In genomic region chr6:30781697-30782424, GRCh38 we compare ENCODE assay signal across 1 cellular context.
TF ChIP-seq lines count a peak whose summit lies in the region.

No MANE protein-coding gene starts in this region.

TF ChIP-seq in HepG2, 621 proteins besides CTCF, POLR2A, EP300 and RAD21 (continued from another document and continues in another):
- peak; percentile 95 for TF ChIP-seq ARID3A (IDR thresholded peaks at IDR 0.05; ENCODE audit: low read depth, low read length)
- TF ChIP-seq ZNF136 (CRISPR knock-in tag; IDR thresholded peaks at IDR 0.05; ENCODE audit: low read depth) = peak; percentile 99
- no peak for TF ChIP-seq LBX2 (CRISPR knock-in tag; IDR thresholded peaks at IDR 0.05; ENCODE audit: borderline replicate concordance)
- no peak for TF ChIP-seq MBNL3 (CRISPR knock-in tag; conservative IDR thresholded peaks at IDR 0.05)
- TF ChIP-seq KLF16 (CRISPR knock-in tag; IDR thresholded peaks at IDR 0.05) = peak in 1 of 2 experiments; percentile 95; a peak in 2 of 4 replicates
- TF ChIP-seq FUBP1 (CRISPR knock-in tag; IDR thresholded peaks at IDR 0.05; ENCODE audit: borderline replicate concordance) = no peak
- peak; percentile 82; the same call in 1 of the 2 replicates for TF ChIP-seq HIVEP1 (CRISPR knock-in tag; IDR thresholded peaks at IDR 0.05)
- TF ChIP-seq NR2F2 (IDR thresholded peaks at IDR 0.05; ENCODE audit: borderline replicate concordance, low read depth) = peak; percentile 36; the same call in 1 of the 2 replicates
- TF ChIP-seq, protein P1, sequence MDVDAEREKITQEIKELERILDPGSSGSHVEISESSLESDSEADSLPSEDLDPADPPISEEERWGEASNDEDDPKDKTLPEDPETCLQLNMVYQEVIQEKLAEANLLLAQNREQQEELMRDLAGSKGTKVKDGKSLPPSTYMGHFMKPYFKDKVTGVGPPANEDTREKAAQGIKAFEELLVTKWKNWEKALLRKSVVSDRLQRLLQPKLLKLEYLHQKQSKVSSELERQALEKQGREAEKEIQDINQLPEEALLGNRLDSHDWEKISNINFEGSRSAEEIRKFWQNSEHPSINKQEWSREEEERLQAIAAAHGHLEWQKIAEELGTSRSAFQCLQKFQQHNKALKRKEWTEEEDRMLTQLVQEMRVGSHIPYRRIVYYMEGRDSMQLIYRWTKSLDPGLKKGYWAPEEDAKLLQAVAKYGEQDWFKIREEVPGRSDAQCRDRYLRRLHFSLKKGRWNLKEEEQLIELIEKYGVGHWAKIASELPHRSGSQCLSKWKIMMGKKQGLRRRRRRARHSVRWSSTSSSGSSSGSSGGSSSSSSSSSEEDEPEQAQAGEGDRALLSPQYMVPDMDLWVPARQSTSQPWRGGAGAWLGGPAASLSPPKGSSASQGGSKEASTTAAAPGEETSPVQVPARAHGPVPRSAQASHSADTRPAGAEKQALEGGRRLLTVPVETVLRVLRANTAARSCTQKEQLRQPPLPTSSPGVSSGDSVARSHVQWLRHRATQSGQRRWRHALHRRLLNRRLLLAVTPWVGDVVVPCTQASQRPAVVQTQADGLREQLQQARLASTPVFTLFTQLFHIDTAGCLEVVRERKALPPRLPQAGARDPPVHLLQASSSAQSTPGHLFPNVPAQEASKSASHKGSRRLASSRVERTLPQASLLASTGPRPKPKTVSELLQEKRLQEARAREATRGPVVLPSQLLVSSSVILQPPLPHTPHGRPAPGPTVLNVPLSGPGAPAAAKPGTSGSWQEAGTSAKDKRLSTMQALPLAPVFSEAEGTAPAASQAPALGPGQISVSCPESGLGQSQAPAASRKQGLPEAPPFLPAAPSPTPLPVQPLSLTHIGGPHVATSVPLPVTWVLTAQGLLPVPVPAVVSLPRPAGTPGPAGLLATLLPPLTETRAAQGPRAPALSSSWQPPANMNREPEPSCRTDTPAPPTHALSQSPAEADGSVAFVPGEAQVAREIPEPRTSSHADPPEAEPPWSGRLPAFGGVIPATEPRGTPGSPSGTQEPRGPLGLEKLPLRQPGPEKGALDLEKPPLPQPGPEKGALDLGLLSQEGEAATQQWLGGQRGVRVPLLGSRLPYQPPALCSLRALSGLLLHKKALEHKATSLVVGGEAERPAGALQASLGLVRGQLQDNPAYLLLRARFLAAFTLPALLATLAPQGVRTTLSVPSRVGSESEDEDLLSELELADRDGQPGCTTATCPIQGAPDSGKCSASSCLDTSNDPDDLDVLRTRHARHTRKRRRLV (CRISPR knock-in tag; IDR thresholded peaks at IDR 0.05) = peak; percentile 68
- TF ChIP-seq ZNF331 (CRISPR knock-in tag; IDR thresholded peaks at IDR 0.05) = peak; percentile 97
- TF ChIP-seq SMARCE1 (IDR thresholded peaks at IDR 0.05; ENCODE audit: borderline replicate concordance) = no peak
- TF ChIP-seq ZNF878 (CRISPR knock-in tag; IDR thresholded peaks at IDR 0.05) = peak; percentile 54
- peak; percentile 47; the same call in 1 of the 2 replicates for TF ChIP-seq SIN3A (IDR thresholded peaks at IDR 0.05; ENCODE audit: borderline replicate concordance, low read depth, low read length)
- TF ChIP-seq HDAC6 (IDR thresholded peaks at IDR 0.05; ENCODE audit: low read depth, low read length) = no peak
- no peak for TF ChIP-seq PREB (CRISPR knock-in tag; IDR thresholded peaks at IDR 0.05)
- TF ChIP-seq ZBTB3 (CRISPR knock-in tag; IDR thresholded peaks at IDR 0.05; ENCODE audit: borderline replicate concordance, low read depth) = peak; percentile 84
- TF ChIP-seq NAIF1 (CRISPR knock-in tag; IDR thresholded peaks at IDR 0.05; ENCODE audit: borderline replicate concordance) = peak; percentile 94; the same call in 1 of the 2 replicates
- no peak; the same call in 1 of the 2 replicates for TF ChIP-seq ZSCAN30 (CRISPR knock-in tag; IDR thresholded peaks at IDR 0.05)
- TF ChIP-seq ZNF292 (CRISPR knock-in tag; IDR thresholded peaks at IDR 0.05; ENCODE audit: borderline replicate concordance, low read depth) = no peak; the same call in 1 of the 2 replicates
- TF ChIP-seq FOSL2 (CRISPR knock-in tag; IDR thresholded peaks at IDR 0.05) = peak; percentile 97
- peak; percentile 72; the same call in 1 of the 2 replicates for TF ChIP-seq ZNF138 (CRISPR knock-in tag; IDR thresholded peaks at IDR 0.05; ENCODE audit: low read depth)
- peak; percentile 88; the same call in 1 of the 2 replicates for TF ChIP-seq MYNN (CRISPR knock-in tag; IDR thresholded peaks at IDR 0.05; ENCODE audit: low read depth)
- no peak for TF ChIP-seq SRF (IDR thresholded peaks at IDR 0.05; ENCODE audit: low read depth, low read length)
- peak; percentile 99 for TF ChIP-seq CEBPG (CRISPR knock-in tag; IDR thresholded peaks at IDR 0.05)
- TF ChIP-seq NFRKB (IDR thresholded peaks at IDR 0.05) = no peak
- TF ChIP-seq NBN (conservative IDR thresholded peaks at IDR 0.05) = no peak
- TF ChIP-seq, protein P2, sequence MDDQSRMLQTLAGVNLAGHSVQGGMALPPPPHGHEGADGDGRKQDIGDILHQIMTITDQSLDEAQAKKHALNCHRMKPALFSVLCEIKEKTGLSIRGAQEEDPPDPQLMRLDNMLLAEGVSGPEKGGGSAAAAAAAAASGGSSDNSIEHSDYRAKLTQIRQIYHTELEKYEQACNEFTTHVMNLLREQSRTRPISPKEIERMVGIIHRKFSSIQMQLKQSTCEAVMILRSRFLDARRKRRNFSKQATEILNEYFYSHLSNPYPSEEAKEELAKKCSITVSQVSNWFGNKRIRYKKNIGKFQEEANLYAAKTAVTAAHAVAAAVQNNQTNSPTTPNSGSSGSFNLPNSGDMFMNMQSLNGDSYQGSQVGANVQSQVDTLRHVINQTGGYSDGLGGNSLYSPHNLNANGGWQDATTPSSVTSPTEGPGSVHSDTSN (CRISPR knock-in tag; IDR thresholded peaks at IDR 0.05; ENCODE audit: borderline replicate concordance) = no peak
- 0 out of 2 replicates have a peak, but pooled peaks have one; percentile 66 for TF ChIP-seq ZBTB43 (CRISPR knock-in tag; conservative IDR thresholded peaks at IDR 0.05)
- no peak; the same call in 1 of the 2 replicates for TF ChIP-seq EHMT2 (IDR thresholded peaks at IDR 0.05; ENCODE audit: borderline replicate concordance, low read depth, low read length)
- TF ChIP-seq SMAD9 (CRISPR knock-in tag; IDR thresholded peaks at IDR 0.05) = peak; percentile 77; the same call in 1 of the 2 replicates
- TF ChIP-seq JDP2 (CRISPR knock-in tag; IDR thresholded peaks at IDR 0.05; ENCODE audit: borderline replicate concordance) = no peak
- TF ChIP-seq, protein P3, sequence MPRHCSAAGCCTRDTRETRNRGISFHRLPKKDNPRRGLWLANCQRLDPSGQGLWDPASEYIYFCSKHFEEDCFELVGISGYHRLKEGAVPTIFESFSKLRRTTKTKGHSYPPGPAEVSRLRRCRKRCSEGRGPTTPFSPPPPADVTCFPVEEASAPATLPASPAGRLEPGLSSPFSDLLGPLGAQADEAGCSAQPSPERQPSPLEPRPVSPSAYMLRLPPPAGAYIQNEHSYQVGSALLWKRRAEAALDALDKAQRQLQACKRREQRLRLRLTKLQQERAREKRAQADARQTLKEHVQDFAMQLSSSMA (CRISPR knock-in tag; IDR thresholded peaks at IDR 0.05) = peak; percentile 37; the same call in 1 of the 2 replicates
- TF ChIP-seq GMEB2 (CRISPR knock-in tag; IDR thresholded peaks at IDR 0.05; ENCODE audit: low read depth) = no peak
- TF ChIP-seq SOX5 (CRISPR knock-in tag; IDR thresholded peaks at IDR 0.05; ENCODE audit: borderline replicate concordance) = peak; percentile 92
- no peak for TF ChIP-seq MTA3 (CRISPR knock-in tag; IDR thresholded peaks at IDR 0.05)
- TF ChIP-seq ZNF3 (CRISPR knock-in tag; IDR thresholded peaks at IDR 0.05) = peak; percentile 81
- 0 out of 2 replicates have a peak, but pooled peaks have one; percentile 50 for TF ChIP-seq ZSCAN22 (CRISPR knock-in tag; IDR thresholded peaks at IDR 0.05)
- TF ChIP-seq HIC2 (CRISPR knock-in tag; IDR thresholded peaks at IDR 0.05; ENCODE audit: low read depth) = no peak; the same call in 1 of the 2 replicates
- TF ChIP-seq HOXA3 (CRISPR knock-in tag; IDR thresholded peaks at IDR 0.05) = peak; percentile 98
- peak; percentile 42 for TF ChIP-seq ZNF431 (CRISPR knock-in tag; IDR thresholded peaks at IDR 0.05; ENCODE audit: borderline replicate concordance, low read depth)
- peak; percentile 99 for TF ChIP-seq JUND (CRISPR knock-in tag; IDR thresholded peaks at IDR 0.05)
- TF ChIP-seq ZFP36 (IDR thresholded peaks at IDR 0.05; ENCODE audit: borderline replicate concordance, low read depth, low read length, partially characterized antibody) = no peak
- TF ChIP-seq TBX2 (CRISPR knock-in tag; IDR thresholded peaks at IDR 0.05; ENCODE audit: borderline replicate concordance) = peak; percentile 97
- 0 out of 2 replicates have a peak, but pooled peaks have one; percentile 20 for TF ChIP-seq GATA4 (IDR thresholded peaks at IDR 0.05; ENCODE audit: borderline replicate concordance, low read depth)
- no peak for TF ChIP-seq ZNF30 (CRISPR knock-in tag; IDR thresholded peaks at IDR 0.05)
- TF ChIP-seq RARG (CRISPR knock-in tag; IDR thresholded peaks at IDR 0.05; ENCODE audit: low read depth) = 0 out of 2 replicates have a peak, but pooled peaks have one; percentile 31
